In the genomic region with DNA sequence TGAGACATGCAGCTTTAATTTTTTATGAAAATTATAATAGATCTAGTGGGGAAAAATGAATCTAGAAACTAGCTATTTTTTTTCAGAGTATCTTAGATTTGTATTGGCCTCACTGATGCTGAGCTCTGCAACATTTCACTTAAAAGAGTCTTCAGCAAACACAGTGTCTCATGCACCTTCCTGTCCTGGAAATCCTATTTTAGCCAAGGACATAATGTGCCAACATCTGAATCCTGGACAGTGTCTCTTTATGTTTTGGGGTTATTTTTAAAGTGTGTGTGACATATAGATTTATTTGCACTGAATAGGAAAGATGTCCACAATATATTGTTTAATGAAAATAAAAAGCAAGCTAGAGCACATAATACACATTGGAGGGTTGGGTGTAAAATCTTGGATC, we compare ENCODE assay signal across 18 cellular contexts.
"Had no signal": no experiment of that assay in that cellular context is flagged by ENCODE, and none has a peak within 500 bp of the region (broad histone marks: within the 10 kb centered on the region; RNA-seq: fewer than 3 reads in every experiment).

No MANE protein-coding gene starts in this region.

- H3K27ac Mint-ChIP-seq: T-cell had no signal

- H3K36me3 Mint-ChIP-seq: T-cell had no signal

- ATAC-seq: Right ventricle myocardium inferior, T-cell had no signal

- H3K36me3 ChIP-seq: MG63, Peyer's patch, SJCRH30 had no signal

- H3K27ac ChIP-seq: Peyer's patch, SJCRH30 had no signal

- H3K9me3 Mint-ChIP-seq: T-cell had no signal

- H3K27me3 ChIP-seq: Peyer's patch, SJCRH30 had no signal

- DNase-seq: KBM-7, MG63, NCI-H1092, NCI-H1105 treated with DMSO at 0.1 percent for 48 hours, NCI-H1417 treated with DMSO at 0.1 percent for 48 hours, NCI-H146, NCI-H1694 treated with DMSO at 0.1 percent for 48 hours, NCI-H1930, NCI-H2107, NCI-H2227 treated with DMSO at 0.1 percent for 48 hours, NCI-H524, NCI-H774, Peyer's patch, SHP77 treated with DMSO at 0.1 percent for 48 hours, SW 1271, T-cell had no signal

- H3K4me3 ChIP-seq: MG63, Peyer's patch, SJCRH30 had no signal

- H3K4me1 ChIP-seq: SJCRH30 had no signal

- H3K9me3 ChIP-seq: MG63, Peyer's patch, SJCRH30 had no signal

- H3K4me3 Mint-ChIP-seq: T-cell had no signal
